In genomic region chr22:35791793-35792192, GRCh38 we compare ENCODE assay signal across 5 cellular contexts.
A peak's percentile ranks its signal among the peaks of the same experiment; 100 is the strongest.
DNase-seq lines count a peak whose midpoint lies in the region; ATAC-seq, FAIRE-seq and TF ChIP-seq lines count a peak whose summit lies in the region.
"Not testable (repeated sequence)": the region's sequence is repeated elsewhere in the genome, so short reads cannot be mapped to it uniquely, and the experiment has no call there.

No MANE protein-coding gene starts in this region.

- intact Hi-C loops in left colon (cut with DNase I, micrococcal nuclease), result not testable (repeated sequence)

- FAIRE-seq in small intestine (lab: Jason Lieb, UNC), result not testable (repeated sequence)

- H3K4me3 ChIP-seq in cardiac muscle cell; liver (ENCODE audit: low read depth in 1 of 3, low read length in 3 of 3); small intestine (ENCODE audit: low read depth in 1 of 2, low read length in 2 of 2): not testable (repeated sequence)

- TF ChIP-seq CTCF in VCaP (conservative IDR thresholded peaks at IDR 0.05); cardiac muscle cell (IDR thresholded peaks at IDR 0.05; ENCODE audit: low read depth, low read length); liver (IDR thresholded peaks at IDR 0.05; ENCODE audit: low read depth, low read length, missing input control): not testable (repeated sequence)

- H3K9ac ChIP-seq in liver (ENCODE audit: low read depth in 1 of 2, low read length in 2 of 2), result not testable (repeated sequence)

- H3K36me3 ChIP-seq in cardiac muscle cell, result peaks cover 20% of the 10 kb centered on the region
- H3K36me3 ChIP-seq in liver (ENCODE audit: control insufficient read depth in 4 of 4, insufficient read depth in 3 of 4, low read depth in 1 of 4, low read length in 3 of 4); small intestine (ENCODE audit: control insufficient read depth in 2 of 2, insufficient read depth in 2 of 2, low read length in 2 of 2): not testable (repeated sequence)

- not testable (repeated sequence) for H3K9me3 ChIP-seq in cardiac muscle cell (ENCODE audit: low read depth); liver (ENCODE audit: control insufficient read depth in 4 of 4, low read length in 3 of 4); small intestine (ENCODE audit: control insufficient read depth, low read depth)

- WGBS in liver, result 96% methylated on average over 2 of the region's 2 CpGs
- WGBS in small intestine, 3 donors, result 76 to 84% (median 83%) methylated on average over 2 of the region's 2 CpGs

- TF ChIP-seq RAD21 in liver (IDR thresholded peaks at IDR 0.05), result not testable (repeated sequence)

- H3K4me1 ChIP-seq in cardiac muscle cell (ENCODE audit: low read depth); liver (ENCODE audit: control insufficient read depth in 4 of 4, insufficient read depth in 4 of 4, low read length in 3 of 4); small intestine (ENCODE audit: control insufficient read depth in 2 of 2, insufficient read depth in 1 of 2, low read depth in 1 of 2, low read length in 1 of 2): not testable (repeated sequence)

- H3K27ac ChIP-seq in VCaP (peak overlapping the region; percentile 29; the same call in 1 of the 2 replicates), cardiac muscle cell (peak overlapping the region; percentile 12)
- H3K27ac ChIP-seq in liver (ENCODE audit: low read depth in 1 of 2, low read length in 2 of 2); small intestine (ENCODE audit: low read depth in 1 of 2, low read length in 1 of 2): not testable (repeated sequence)

- peak; percentile 59 for ATAC-seq in left colon

- H3K27me3 ChIP-seq in cardiac muscle cell; liver (ENCODE audit: control insufficient read depth in 4 of 4, insufficient read depth in 4 of 4, low read length in 3 of 4); small intestine (ENCODE audit: control insufficient read depth in 2 of 2, insufficient read depth in 2 of 2, low read length in 2 of 2): not testable (repeated sequence)

- not testable (repeated sequence) for DNase-seq in cardiac muscle cell (ENCODE audit: low read depth in 1 of 2, low spot score in 1 of 2); left colon
- peak; percentile 77 for DNase-seq in small intestine

TF ChIP-seq in liver, 16 proteins besides CTCF, POLR2A, EP300 and RAD21:
- TF ChIP-seq HNF4A (conservative IDR thresholded peaks at IDR 0.05), result peak; percentile 8 to 26
